Comparison of ENCODE assay signal across 1 cellular context in the genomic region with DNA sequence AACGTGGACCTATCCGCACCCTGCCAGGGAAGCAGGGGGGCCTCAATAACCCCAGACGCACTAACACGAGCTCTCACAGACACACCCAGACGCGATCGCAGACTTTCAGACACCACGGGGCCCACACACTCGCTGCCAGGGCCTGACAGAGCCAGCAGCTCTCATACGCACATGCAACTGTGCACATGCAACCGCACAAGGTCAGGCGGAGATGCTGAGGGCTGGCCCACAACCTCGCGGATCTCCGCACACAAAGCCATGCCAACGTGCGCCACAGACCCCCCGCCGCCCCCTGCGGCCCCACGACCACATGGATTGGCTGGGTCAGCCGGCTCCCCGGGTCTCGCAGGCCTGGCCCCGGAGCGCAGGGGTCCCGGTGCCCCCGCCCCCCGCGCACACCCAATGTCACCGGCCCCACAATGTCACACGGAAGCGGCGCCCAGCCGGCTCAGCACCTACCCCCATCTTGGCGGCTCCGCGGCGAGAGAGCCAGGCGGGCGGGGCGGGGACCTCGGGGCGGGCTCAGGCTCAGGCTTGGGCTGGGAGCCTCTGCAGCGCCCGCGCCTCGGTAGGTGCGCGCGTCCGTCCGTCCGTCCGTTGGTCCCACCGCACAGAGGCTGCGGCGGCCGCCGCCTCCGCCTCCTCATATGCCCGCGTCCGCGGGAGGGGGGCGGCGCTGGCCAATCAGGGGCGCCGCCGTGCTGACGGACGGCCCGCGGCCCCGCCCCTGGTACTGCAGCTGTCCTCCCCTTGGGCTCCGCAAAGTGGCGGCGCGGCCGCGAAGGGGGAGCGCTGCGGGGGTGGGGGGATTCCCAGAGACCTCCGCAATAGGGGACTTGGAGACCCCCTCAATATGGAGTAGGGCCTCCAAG.
TF ChIP-seq lines count a peak whose summit lies in the region.

A gene (minus strand): TSS at position 619 of the 872 bp plus-strand sequence. CDS start 154 bp downstream, at position 465.

TF ChIP-seq in GM12878, 131 proteins besides CTCF, POLR2A, EP300 and RAD21 (continued from another document):
- TF ChIP-seq, protein P1, sequence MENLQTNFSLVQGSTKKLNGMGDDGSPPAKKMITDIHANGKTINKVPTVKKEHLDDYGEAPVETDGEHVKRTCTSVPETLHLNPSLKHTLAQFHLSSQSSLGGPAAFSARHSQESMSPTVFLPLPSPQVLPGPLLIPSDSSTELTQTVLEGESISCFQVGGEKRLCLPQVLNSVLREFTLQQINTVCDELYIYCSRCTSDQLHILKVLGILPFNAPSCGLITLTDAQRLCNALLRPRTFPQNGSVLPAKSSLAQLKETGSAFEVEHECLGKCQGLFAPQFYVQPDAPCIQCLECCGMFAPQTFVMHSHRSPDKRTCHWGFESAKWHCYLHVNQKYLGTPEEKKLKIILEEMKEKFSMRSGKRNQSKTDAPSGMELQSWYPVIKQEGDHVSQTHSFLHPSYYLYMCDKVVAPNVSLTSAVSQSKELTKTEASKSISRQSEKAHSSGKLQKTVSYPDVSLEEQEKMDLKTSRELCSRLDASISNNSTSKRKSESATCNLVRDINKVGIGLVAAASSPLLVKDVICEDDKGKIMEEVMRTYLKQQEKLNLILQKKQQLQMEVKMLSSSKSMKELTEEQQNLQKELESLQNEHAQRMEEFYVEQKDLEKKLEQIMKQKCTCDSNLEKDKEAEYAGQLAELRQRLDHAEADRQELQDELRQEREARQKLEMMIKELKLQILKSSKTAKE (IDR thresholded peaks at IDR 0.05; ENCODE audit: low read depth, poor library complexity, severe bottlenecking), result no peak
- no peak for TF ChIP-seq POLR2AphosphoS2 (IDR thresholded peaks at IDR 0.05; ENCODE audit: low read depth, low read length)
- TF ChIP-seq, protein P2, sequence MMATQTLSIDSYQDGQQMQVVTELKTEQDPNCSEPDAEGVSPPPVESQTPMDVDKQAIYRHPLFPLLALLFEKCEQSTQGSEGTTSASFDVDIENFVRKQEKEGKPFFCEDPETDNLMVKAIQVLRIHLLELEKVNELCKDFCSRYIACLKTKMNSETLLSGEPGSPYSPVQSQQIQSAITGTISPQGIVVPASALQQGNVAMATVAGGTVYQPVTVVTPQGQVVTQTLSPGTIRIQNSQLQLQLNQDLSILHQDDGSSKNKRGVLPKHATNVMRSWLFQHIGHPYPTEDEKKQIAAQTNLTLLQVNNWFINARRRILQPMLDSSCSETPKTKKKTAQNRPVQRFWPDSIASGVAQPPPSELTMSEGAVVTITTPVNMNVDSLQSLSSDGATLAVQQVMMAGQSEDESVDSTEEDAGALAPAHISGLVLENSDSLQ (IDR thresholded peaks at IDR 0.05), result peak; percentile 92
- no peak for TF ChIP-seq CHD4 (IDR thresholded peaks at IDR 0.05)
- TF ChIP-seq EGR1 (IDR thresholded peaks at IDR 0.05; ENCODE audit: borderline replicate concordance in 1 of 2, low read depth in 2 of 2, low read length in 2 of 2), result peak in 1 of 2 experiments; percentile 48; a peak in 1 of 3 replicates
- TF ChIP-seq PAX5 (IDR thresholded peaks at IDR 0.05; ENCODE audit: borderline replicate concordance, low read depth, low read length), result no peak
- TF ChIP-seq CREB1 (IDR thresholded peaks at IDR 0.05; ENCODE audit: low read depth), result peak; percentile 26; the same call in 1 of the 2 replicates
- no peak for TF ChIP-seq HDAC6 (IDR thresholded peaks at IDR 0.05; ENCODE audit: unreplicated experiment)
- no peak for TF ChIP-seq SMAD1 (IDR thresholded peaks at IDR 0.05; ENCODE audit: low read depth, partially characterized antibody)
- TF ChIP-seq, protein P3, sequence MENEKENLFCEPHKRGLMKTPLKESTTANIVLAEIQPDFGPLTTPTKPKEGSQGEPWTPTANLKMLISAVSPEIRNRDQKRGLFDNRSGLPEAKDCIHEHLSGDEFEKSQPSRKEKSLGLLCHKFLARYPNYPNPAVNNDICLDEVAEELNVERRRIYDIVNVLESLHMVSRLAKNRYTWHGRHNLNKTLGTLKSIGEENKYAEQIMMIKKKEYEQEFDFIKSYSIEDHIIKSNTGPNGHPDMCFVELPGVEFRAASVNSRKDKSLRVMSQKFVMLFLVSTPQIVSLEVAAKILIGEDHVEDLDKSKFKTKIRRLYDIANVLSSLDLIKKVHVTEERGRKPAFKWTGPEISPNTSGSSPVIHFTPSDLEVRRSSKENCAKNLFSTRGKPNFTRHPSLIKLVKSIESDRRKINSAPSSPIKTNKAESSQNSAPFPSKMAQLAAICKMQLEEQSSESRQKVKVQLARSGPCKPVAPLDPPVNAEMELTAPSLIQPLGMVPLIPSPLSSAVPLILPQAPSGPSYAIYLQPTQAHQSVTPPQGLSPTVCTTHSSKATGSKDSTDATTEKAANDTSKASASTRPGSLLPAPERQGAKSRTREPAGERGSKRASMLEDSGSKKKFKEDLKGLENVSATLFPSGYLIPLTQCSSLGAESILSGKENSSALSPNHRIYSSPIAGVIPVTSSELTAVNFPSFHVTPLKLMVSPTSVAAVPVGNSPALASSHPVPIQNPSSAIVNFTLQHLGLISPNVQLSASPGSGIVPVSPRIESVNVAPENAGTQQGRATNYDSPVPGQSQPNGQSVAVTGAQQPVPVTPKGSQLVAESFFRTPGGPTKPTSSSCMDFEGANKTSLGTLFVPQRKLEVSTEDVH (IDR thresholded peaks at IDR 0.05; ENCODE audit: low read depth, partially characterized antibody), result no peak
TF ChIP-seq in GM12878: peak in this region for 6.
